In genomic region chr16:87746178-87746577, GRCh38 we compare ENCODE assay signal across 24 cellular contexts.
"Had no signal": no experiment of that assay in that cellular context is flagged by ENCODE, and none has a peak within 500 bp of the region (broad histone marks: within the 10 kb centered on the region; RNA-seq: fewer than 3 reads in every experiment).

No MANE protein-coding gene starts in this region.

- H3K4me3 ChIP-seq: coronary artery, mucosa of descending colon, right lobe of liver, thyroid gland had no signal

- H2AFZ ChIP-seq: parathyroid adenoma had no signal

- H3K27me3 ChIP-seq: right lobe of liver, thyroid gland had no signal

- H3K4me1 Mint-ChIP-seq: mesothelial cell of epicardium, neural crest cell had no signal

- ATAC-seq: left lobe of liver; natural killer cell treated with Interleukin-12 subunit alpha and Interleukin-12 subunit beta and Interleukin-15 and Interleukin-18, amount 100 ng/mL, for 72 hours; right lobe of liver; stimulated activated naive CD8-positive, alpha-beta T cell treated with anti-CD3 and anti-CD28 coated beads, Interleukin-15, amount 100 ng/mL, for 72 hours had no signal

- DNase-seq: dermis blood vessel endothelial cell; effector memory CD4-positive, alpha-beta T cell; head of caudate nucleus; mesenchymal stem cell; mucosa of descending colon; naive B cell; right lobe of liver; small intestine; stimulated activated CD4-positive, alpha-beta T cell treated with anti-CD3 and anti-CD28 coated beads, Interleukin-15, amount 100 ng/mL, for 24 hours; stimulated activated CD4-positive, alpha-beta T cell treated with anti-CD3 and anti-CD28 coated beads, Interleukin-2, amount 100 ng/mL, for 48 hours; stimulated activated naive CD4-positive, alpha-beta T cell; stimulated activated naive CD8-positive, alpha-beta T cell treated with anti-CD3 and anti-CD28 coated beads, Interleukin-15, amount 100 ng/mL, for 72 hours; thyroid gland; trophoblast cell had no signal

- H3K4me3 Mint-ChIP-seq: mesothelial cell of epicardium; naive B cell; natural killer cell treated with Interleukin-12 subunit alpha and Interleukin-12 subunit beta and Interleukin-15 and Interleukin-18, amount 100 ng/mL, for 72 hours; neural crest cell; stimulated activated naive CD8-positive, alpha-beta T cell treated with anti-CD3 and anti-CD28 coated beads, Interleukin-15, amount 100 ng/mL, for 72 hours had no signal

- H3K9me3 Mint-ChIP-seq: mesothelial cell of epicardium; naive B cell; natural killer cell treated with Interleukin-12 subunit alpha and Interleukin-12 subunit beta and Interleukin-15 and Interleukin-18, amount 100 ng/mL, for 72 hours; neural crest cell; stimulated activated naive CD8-positive, alpha-beta T cell treated with anti-CD3 and anti-CD28 coated beads, Interleukin-15, amount 100 ng/mL, for 72 hours had no signal

- H3K4me1 ChIP-seq: parathyroid adenoma, right lobe of liver had no signal

- H3K27ac Mint-ChIP-seq: mesothelial cell of epicardium; natural killer cell treated with Interleukin-12 subunit alpha and Interleukin-12 subunit beta and Interleukin-15 and Interleukin-18, amount 100 ng/mL, for 72 hours; progenitor cell of endocrine pancreas had no signal

- FAIRE-seq: endometrium, frontal cortex, keratinocyte, small intestine had no signal

- H3K9ac ChIP-seq: parathyroid adenoma had no signal

- H3K9me3 ChIP-seq: mucosa of descending colon, right lobe of liver, thyroid gland had no signal

- H3K27ac ChIP-seq: coronary artery, parathyroid adenoma, right lobe of liver, thyroid gland had no signal

- H3K27me3 Mint-ChIP-seq: naive B cell; natural killer cell treated with Interleukin-12 subunit alpha and Interleukin-12 subunit beta and Interleukin-15 and Interleukin-18, amount 100 ng/mL, for 72 hours; progenitor cell of endocrine pancreas; stimulated activated naive CD8-positive, alpha-beta T cell treated with anti-CD3 and anti-CD28 coated beads, Interleukin-15, amount 100 ng/mL, for 72 hours had no signal
